ENCODE assay signal across 11 cellular contexts in the genomic region with DNA sequence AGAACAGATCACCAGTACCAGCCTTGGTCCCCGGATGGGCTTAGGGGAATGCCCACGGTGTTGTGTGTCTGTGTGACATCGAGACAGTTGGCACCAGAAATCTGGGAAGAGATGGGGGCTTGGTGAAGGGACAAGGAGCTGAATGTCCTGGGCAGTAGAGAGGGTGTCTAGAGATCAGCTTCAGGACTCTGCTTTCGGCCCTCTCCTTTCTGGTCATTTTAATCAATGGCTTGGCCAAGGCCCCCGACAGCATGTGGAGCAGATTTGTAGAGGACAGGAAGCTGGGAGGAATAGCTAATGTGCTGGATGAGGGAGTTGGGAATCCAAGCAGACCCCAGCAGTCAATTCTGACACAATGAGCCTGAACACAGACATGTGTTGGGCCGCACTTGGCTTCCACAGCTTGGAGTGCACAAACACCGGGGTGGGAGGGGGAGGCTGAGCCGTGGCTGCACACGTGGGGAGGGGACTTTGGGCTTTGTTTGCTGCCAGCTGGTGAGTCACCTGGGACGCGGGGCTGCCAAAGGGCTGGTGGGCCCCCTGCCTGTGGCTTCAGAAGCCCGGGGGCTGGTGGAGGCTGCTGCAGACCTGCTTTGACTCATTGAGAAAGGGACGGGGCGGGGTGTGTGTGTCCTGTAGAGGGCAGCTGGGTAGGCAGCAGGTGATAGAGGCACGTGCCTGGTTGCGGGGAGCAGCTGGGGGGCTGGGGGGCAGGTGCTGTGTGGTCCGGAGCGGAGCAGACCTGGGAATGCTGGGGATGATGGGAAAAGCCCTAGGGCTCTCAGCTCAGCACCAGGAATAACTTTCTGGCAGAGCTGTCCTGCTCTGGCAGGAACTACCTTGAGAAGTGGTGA. TPM values are rescaled to one million over a fixed set of nuclear protein-coding genes. Genes with fewer than 3 reads are reported as not detected.
DNase-seq lines count a peak whose midpoint lies in the region; TF ChIP-seq lines count a peak whose summit lies in the region.
"Had no signal": no experiment of that assay in that cellular context is flagged by ENCODE, and none has a peak within 500 bp of the region (broad histone marks: within the 10 kb centered on the region; RNA-seq: fewer than 3 reads in every experiment).

No MANE protein-coding gene starts in this region.

- no peak overlapping the region for H3K4me3 Mint-ChIP-seq in HFFc6

- no peaks in the 10 kb centered on the region for H3K9me3 Mint-ChIP-seq in HFFc6

- H3K27ac Mint-ChIP-seq in HFFc6 = peak overlapping the region; percentile 28; the same call in 1 of the 2 replicates

- H3K27ac ChIP-seq in effector memory CD4-positive, alpha-beta T cell (ENCODE audit: insufficient read depth, low read length, poor library complexity, severe bottlenecking) = no peak overlapping the region

- H3K9me3 ChIP-seq in effector memory CD4-positive, alpha-beta T cell (ENCODE audit: control insufficient read depth, low read length) = no peaks in the 10 kb centered on the region

- H3K27me3 ChIP-seq in effector memory CD4-positive, alpha-beta T cell (replicated peaks; ENCODE audit: control insufficient read depth, insufficient read depth, low read length, poor library complexity, severe bottlenecking) = no peaks in the 10 kb centered on the region

- H3K4me1 Mint-ChIP-seq in HFFc6 (ENCODE audit: low read depth) = peaks cover 43% of the 10 kb centered on the region

- TF ChIP-seq CTCF in HFFc6 (IDR thresholded peaks at IDR 0.05) = peak; percentile 9; the same call in 1 of the 2 replicates
- TF ChIP-seq CTCF in WI38 (IDR thresholded peaks at IDR 0.05; ENCODE audit: low read depth, low read length) = 0 out of 2 replicates have a peak, but pooled peaks have one; percentile 3

- no peaks in the 10 kb centered on the region; the same call in 1 of the 2 replicates for H3K27me3 Mint-ChIP-seq in HFFc6 (ENCODE audit: insufficient read depth)

- no peaks in the 10 kb centered on the region for H3K4me1 ChIP-seq in effector memory CD4-positive, alpha-beta T cell (ENCODE audit: control insufficient read depth, insufficient read depth, low read length, poor library complexity, severe bottlenecking)

- DNase-seq in A172 (ENCODE audit: low spot score) = peak; percentile 27
- DNase-seq in HFFc6 = no peak
- peak; percentile 74 for DNase-seq in left kidney (ENCODE audit: low read depth, low spot score)
- no peak for DNase-seq in hippocampal formation (lab: John Stamatoyannopoulos, UW)
- no peak for DNase-seq in germinal center (ENCODE audit: low spot score)
- no peak for DNase-seq in activated CD8-positive, alpha-beta memory T cell treated with anti-CD3 and anti-CD28 coated beads, Interleukin-2, amount 50 U/mL, for 48 hours
- no peak for DNase-seq in effector memory CD4-positive, alpha-beta T cell
- DNase-seq: EL had no signal

- no peaks in the 10 kb centered on the region for H3K36me3 ChIP-seq in effector memory CD4-positive, alpha-beta T cell (ENCODE audit: control insufficient read depth, insufficient read depth, low read length)

- H3K36me3 Mint-ChIP-seq in HFFc6 (ENCODE audit: low read depth) = no peaks in the 10 kb centered on the region

- H3K4me3 ChIP-seq in WI38 (ENCODE audit: low read depth, low read length) = no peak overlapping the region
- no peak overlapping the region for H3K4me3 ChIP-seq in effector memory CD4-positive, alpha-beta T cell (ENCODE audit: insufficient read depth, low read depth, low read length, poor library complexity, severe bottlenecking)

RNA-seq across cellular contexts. Expression of gene SLC1A7, which starts 20.9 kb away (rescaled TPM):
- not detected in 2 replicates for total RNA-seq in A172 (2014; rRNA removed; shearing (Covaris generic))
- under 1 TPM in 1 of 6 experiments, not detected in 5; 0.09 TPM for total RNA-seq in HFFc6 (2021; fragmentation: NEBNext Ultra II Directional; extraction: Animal tissue kit (Norgen Biotek cat#: 25700))
- total RNA-seq: pulmonary artery endothelial cell, urinary bladder had no signal

RNA-seq across cellular contexts. Expression of gene PODN, which starts 59.5 kb away (rescaled TPM):
- not detected in 2 replicates for total RNA-seq in A172 (2014; rRNA removed; shearing (Covaris generic))
- 10 to 100 TPM in 5 of 6 experiments, 1 to 10 TPM in 1; 9.4 to 12.9 (median 10.8) TPM for total RNA-seq in HFFc6 (2021; fragmentation: NEBNext Ultra II Directional; extraction: Animal tissue kit (Norgen Biotek cat#: 25700))

Comparison
In these comparisons a context has a peak if more than half of its experiments do, and no peak if none do; other contexts are left out.
1. DNase-seq: peak in A172 (single experiment) and left kidney (single experiment); none in HFFc6 (single experiment), hippocampal formation (0 of 2), germinal center (single experiment), activated CD8-positive, alpha-beta memory T cell treated with anti-CD3 and anti-CD28 coated beads, Interleukin-2, amount 50 U/mL, for 48 hours (single experiment) and effector memory CD4-positive, alpha-beta T cell (0 of 3).
2. RNA of gene PODN, which starts 59.5 kb away (total RNA-seq): 9.4 to 12.9 TPM in HFFc6; not detected in A172; every median in the first group is over 10 times any median in the second.